Comparison of ENCODE assay signal across 19 cellular contexts in genomic region chr7:134302120-134302519, GRCh38.
"Had no signal": no experiment of that assay in that cellular context is flagged by ENCODE, and none has a peak within 500 bp of the region (broad histone marks: within the 10 kb centered on the region; RNA-seq: fewer than 3 reads in every experiment).

No MANE protein-coding gene starts in this region.

- H3K27me3 ChIP-seq: adrenal gland, body of pancreas, right atrium auricular region, transverse colon had no signal

- DNase-seq: activated CD4-positive, alpha-beta memory T cell treated with anti-CD3 and anti-CD28 coated beads, Interleukin-2, amount 10 ng/mL, durations not matched to agents 7 days and 5 days; activated CD4-positive, alpha-beta T cell treated with anti-CD3 and anti-CD28 coated beads for 36 hours; activated naive CD4-positive, alpha-beta T cell treated with anti-CD3 and anti-CD28 coated beads, Interleukin-2, amount 50 U/mL, for 16 hours; activated T-cell treated with anti-CD3 and anti-CD28 coated beads, Interleukin-2, amount 50 U/mL, for 24 hours; adrenal gland; body of pancreas; dermis blood vessel endothelial cell; left ventricle myocardium superior; natural killer cell; occipital lobe; small intestine; stimulated activated CD4-positive, alpha-beta T cell treated with anti-CD3 and anti-CD28 coated beads, Interleukin-4, amount 100 ng/mL, for 24 hours; stimulated activated naive CD4-positive, alpha-beta T cell treated with Interleukin-2 at 50 U/mL for 16 hours; substantia nigra; T-helper 2 cell; transverse colon had no signal

- H3K27ac ChIP-seq: adrenal gland, body of pancreas, right atrium auricular region, transverse colon had no signal

- H3K27ac Mint-ChIP-seq: activated CD4-positive, alpha-beta memory T cell treated with anti-CD3 and anti-CD28 coated beads, Interleukin-2, amount 10 ng/mL, durations not matched to agents 7 days and 5 days; activated CD4-positive, alpha-beta T cell treated with anti-CD3 and anti-CD28 coated beads for 36 hours; activated T-cell treated with anti-CD3 and anti-CD28 coated beads, Interleukin-2, amount 50 U/mL, for 24 hours; natural killer cell; progenitor cell of endocrine pancreas had no signal

- H3K4me3 ChIP-seq: adrenal gland, body of pancreas, right atrium auricular region, transverse colon had no signal

- H3K9me3 ChIP-seq: adrenal gland, body of pancreas, right atrium auricular region, transverse colon had no signal

- H3K9me3 Mint-ChIP-seq: activated CD4-positive, alpha-beta memory T cell treated with anti-CD3 and anti-CD28 coated beads, Interleukin-2, amount 10 ng/mL, durations not matched to agents 7 days and 5 days; activated T-cell treated with anti-CD3 and anti-CD28 coated beads, Interleukin-2, amount 50 U/mL, for 24 hours; memory B cell; natural killer cell had no signal

- H3K27me3 Mint-ChIP-seq: activated CD4-positive, alpha-beta memory T cell treated with anti-CD3 and anti-CD28 coated beads, Interleukin-2, amount 10 ng/mL, durations not matched to agents 7 days and 5 days; activated CD4-positive, alpha-beta T cell treated with anti-CD3 and anti-CD28 coated beads for 36 hours; activated T-cell treated with anti-CD3 and anti-CD28 coated beads, Interleukin-2, amount 50 U/mL, for 24 hours; memory B cell; progenitor cell of endocrine pancreas had no signal

- H3K4me1 ChIP-seq: adrenal gland, body of pancreas, right atrium auricular region had no signal

- H3K4me1 Mint-ChIP-seq: activated CD4-positive, alpha-beta memory T cell treated with anti-CD3 and anti-CD28 coated beads, Interleukin-2, amount 10 ng/mL, durations not matched to agents 7 days and 5 days; activated CD4-positive, alpha-beta T cell treated with anti-CD3 and anti-CD28 coated beads for 36 hours; memory B cell; natural killer cell had no signal

- ATAC-seq: activated CD4-positive, alpha-beta T cell treated with anti-CD3 and anti-CD28 coated beads for 36 hours; body of pancreas; left ventricle myocardium superior; natural killer cell had no signal

- H3K4me3 Mint-ChIP-seq: activated CD4-positive, alpha-beta memory T cell treated with anti-CD3 and anti-CD28 coated beads, Interleukin-2, amount 10 ng/mL, durations not matched to agents 7 days and 5 days; activated CD4-positive, alpha-beta T cell treated with anti-CD3 and anti-CD28 coated beads for 36 hours; activated T-cell treated with anti-CD3 and anti-CD28 coated beads, Interleukin-2, amount 50 U/mL, for 24 hours; memory B cell; natural killer cell had no signal
